Comparison of ENCODE assay signal across 13 cellular contexts in the genomic region with DNA sequence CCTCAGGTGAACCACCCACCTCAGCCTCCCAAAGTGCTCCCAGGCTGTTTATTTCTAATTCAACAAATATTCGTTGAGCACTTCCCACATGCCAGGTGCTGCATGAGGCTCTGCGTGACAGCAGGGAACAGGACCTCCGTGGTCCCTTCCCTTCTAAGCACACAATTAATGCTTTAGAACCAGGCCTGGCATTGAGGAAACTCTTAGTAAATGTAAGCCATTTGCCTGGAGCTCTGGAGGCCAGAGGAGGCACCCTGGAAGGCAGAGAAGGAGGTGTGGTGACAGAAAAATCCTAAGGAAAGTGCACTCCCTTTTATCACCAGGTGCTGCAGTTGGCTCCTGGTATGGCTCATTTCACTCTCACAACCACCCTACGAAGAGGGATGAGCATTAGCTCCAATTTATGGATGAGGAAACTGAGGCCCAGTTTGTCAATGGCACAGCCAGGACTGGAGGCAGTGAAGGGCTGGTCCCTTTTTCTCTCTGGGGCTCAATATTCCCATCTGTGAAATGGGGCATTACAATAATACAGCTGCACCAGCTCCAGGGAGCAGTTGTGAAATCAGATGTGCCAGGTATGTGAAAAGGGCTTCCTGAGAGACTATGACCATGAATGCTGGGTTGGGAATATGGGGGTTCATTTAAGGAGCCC. TPM values are rescaled to one million over a fixed set of nuclear protein-coding genes. Genes with fewer than 3 reads are reported as not detected.
DNase-seq lines count a peak whose midpoint lies in the region; ATAC-seq, FAIRE-seq and TF ChIP-seq lines count a peak whose summit lies in the region.
"Had no signal": no experiment of that assay in that cellular context is flagged by ENCODE, and none has a peak within 500 bp of the region (broad histone marks: within the 10 kb centered on the region; RNA-seq: fewer than 3 reads in every experiment).

No MANE protein-coding gene starts in this region.

- H3K79me2 ChIP-seq in ACC112 (ENCODE audit: control insufficient read depth, insufficient read depth, low read length, unreplicated experiment), result peaks cover 9% of the 10 kb centered on the region
- H3K79me2 ChIP-seq in HCT116 (ENCODE audit: insufficient read depth, low read length), result peaks cover 22% of the 10 kb centered on the region
- no peaks in the 10 kb centered on the region for H3K79me2 ChIP-seq in H1 (ENCODE audit: control insufficient read depth in 1 of 2, insufficient read depth in 2 of 2, low read length in 2 of 2)

- no peak overlapping the region for H3K23ac ChIP-seq in H1 (ENCODE audit: insufficient read length)

- H3K9me3 ChIP-seq in HCT116 (ENCODE audit: control insufficient read depth in 1 of 2, insufficient read depth in 1 of 2, low read depth in 1 of 2, low read length in 2 of 2) (no peaks in the 10 kb centered on the region), H1 (ENCODE audit: insufficient read depth in 2 of 2, low read depth in 1 of 2, low read length in 1 of 2) (no peaks in the 10 kb centered on the region)

- POLR2A ChIA-PET in HCT116 (lab: Charles Lee) (interaction anchor here (1.1 to 20.0 kb wide), 3 partner anchors 10 to 30 kb away, joined by 4 to 1106 read pairs (median 101); a partner anchor contains a TSS), H1 (lab: Charles Lee; ENCODE audit: partially characterized antibody) (interaction anchor here (1.5 to 26.1 kb wide), 5 partner anchors 10 to 45 kb away, joined by 4 to 1033 read pairs (median 48); a partner anchor contains a TSS)

- H3K79me1 ChIP-seq in H1 (ENCODE audit: low read depth, low read length), result no peaks in the 10 kb centered on the region

- intact Hi-C loops in HCT116 (cut with micrococcal nuclease), result no loop called here

- no peak overlapping the region for H3K56ac ChIP-seq in H1 (replicated peaks; ENCODE audit: insufficient read length, low read depth, low read length)

- H2BK20ac ChIP-seq in H1 (ENCODE audit: low read length), result 0 out of 2 replicates have a peak overlapping the region, but pooled peaks have one; percentile 2

- peak overlapping the region; percentile 64; the same call in 1 of the 2 replicates for H2BK5ac ChIP-seq in H1 (ENCODE audit: low read depth, low read length)

- H3K27ac ChIP-seq in ACC112 (ENCODE audit: low read depth, low read length) (peak overlapping the region; percentile 83), HCT116 (ENCODE audit: low read depth, low read length) (peak overlapping the region; percentile 98), H1 (ENCODE audit: low read depth, low read length) (0 out of 2 replicates have a peak overlapping the region, but pooled peaks have one; percentile 2)

- 62% methylated on average over 4 of the region's 4 CpGs; no CpG with 5 or more reads in 1 of the 2 experiments for WGBS in H1 (ENCODE audit: extremely low coverage in 1 of 2, insufficient coverage in 1 of 2, insufficient read length in 1 of 2, insufficient replicate concordance in 2 of 2, low coverage in 1 of 2, low lambda C conversion rate in 2 of 2, missing lambda C conversion rate in 1 of 2), 2 experiments

- no peaks in the 10 kb centered on the region for H3K27me3 ChIP-seq in ACC112 (ENCODE audit: insufficient read depth, low read length)
- H3K27me3 ChIP-seq in HCT116 (ENCODE audit: insufficient read depth, low read length), result no peaks in the 10 kb centered on the region
- H3K27me3 ChIP-seq in H1 (replicated peaks in 1 of 4; ENCODE audit: control insufficient read depth in 3 of 4, extremely low read depth in 1 of 4, insufficient read depth in 3 of 4, low read length in 3 of 4), result no peaks in the 10 kb centered on the region

- no peak for TF ChIP-seq EP300 in H1 (IDR thresholded peaks at IDR 0.05; ENCODE audit: borderline replicate concordance in 1 of 2, low read depth in 2 of 2, low read length in 2 of 2)

- no peaks in the 10 kb centered on the region for H3K27me3 Mint-ChIP-seq in osteocyte (ENCODE audit: unreplicated experiment)
- H3K27me3 Mint-ChIP-seq in natural killer cell treated with Interleukin-12 subunit alpha and Interleukin-12 subunit beta and Interleukin-15 and Interleukin-18, amount 100 ng/mL, for 72 hours, result peaks cover 0 to 12% of the 10 kb centered on the region in 2 donors
- H3K27me3 Mint-ChIP-seq: activated CD4-positive, alpha-beta T cell treated with anti-CD3 and anti-CD28 coated beads for 36 hours had no signal

- H3K4me3 Mint-ChIP-seq in osteocyte (ENCODE audit: unreplicated experiment), result no peak overlapping the region
- H3K4me3 Mint-ChIP-seq in natural killer cell treated with Interleukin-12 subunit alpha and Interleukin-12 subunit beta and Interleukin-15 and Interleukin-18, amount 100 ng/mL, for 72 hours, result no peak overlapping the region
- H3K4me3 Mint-ChIP-seq: activated CD4-positive, alpha-beta T cell treated with anti-CD3 and anti-CD28 coated beads for 36 hours; CD4-positive, CD25-positive, alpha-beta regulatory T cell had no signal

- H3K4me3 ChIP-seq in ACC112 (ENCODE audit: low read depth, low read length), result no peak overlapping the region
- H3K4me3 ChIP-seq in HCT116 (replicated peaks in 1 of 2; ENCODE audit: low read depth in 1 of 2, low read length in 2 of 2), result no peak overlapping the region
- no peak overlapping the region for H3K4me3 ChIP-seq in H1 (ENCODE audit: extremely low read depth in 1 of 4, insufficient read depth in 2 of 4, low read depth in 3 of 4, low read length in 4 of 4)

- ATAC-seq in HCT116 (no peak), GM21381 (IDR thresholded peaks at IDR 0.05; ENCODE audit: unreplicated experiment) (no peak)
- ATAC-seq in activated CD4-positive, CD25-positive, alpha-beta regulatory T cell treated with anti-CD3 and anti-CD28 coated beads, Interleukin-2, amount 50 U/mL, for 24 hours, result no peak
- ATAC-seq in natural killer cell treated with Interleukin-12 subunit alpha and Interleukin-12 subunit beta and Interleukin-15 and Interleukin-18, amount 100 ng/mL, for 72 hours, result no peak
- ATAC-seq: activated CD4-positive, alpha-beta T cell treated with anti-CD3 and anti-CD28 coated beads for 36 hours had no signal

- H4K8ac ChIP-seq in H1 (ENCODE audit: extremely low read depth, insufficient read depth, low read length), result no peak overlapping the region

- no peaks in the 10 kb centered on the region for H3K9me3 Mint-ChIP-seq in osteocyte (ENCODE audit: unreplicated experiment)
- H3K9me3 Mint-ChIP-seq in natural killer cell treated with Interleukin-12 subunit alpha and Interleukin-12 subunit beta and Interleukin-15 and Interleukin-18, amount 100 ng/mL, for 72 hours, result no peaks in the 10 kb centered on the region
- H3K9me3 Mint-ChIP-seq: CD4-positive, CD25-positive, alpha-beta regulatory T cell had no signal

- no peaks in the 10 kb centered on the region for H3K36me3 Mint-ChIP-seq in osteocyte (ENCODE audit: unreplicated experiment)
- H3K36me3 Mint-ChIP-seq in natural killer cell treated with Interleukin-12 subunit alpha and Interleukin-12 subunit beta and Interleukin-15 and Interleukin-18, amount 100 ng/mL, for 72 hours, result no peaks in the 10 kb centered on the region
- H3K36me3 Mint-ChIP-seq: CD4-positive, CD25-positive, alpha-beta regulatory T cell had no signal

- no peak overlapping the region for H3K14ac ChIP-seq in H1 (ENCODE audit: insufficient read length)

- CTCF ChIA-PET in HCT116 (lab: Charles Lee), result interaction anchor here (0.6 to 2.0 kb wide), 4 partner anchors 16 to 94 kb away, joined by 3 to 13 read pairs (median 5); no protein-coding TSS in a partner anchor
- CTCF ChIA-PET in H1 (lab: Charles Lee; ENCODE audit: partially characterized antibody), result interaction anchor here (0.6 to 32.8 kb wide), 4 partner anchors 11 to 59 kb away, joined by 3 to 1559 read pairs (median 50); no protein-coding TSS in a partner anchor

- peak overlapping the region; percentile 41 for H3K27ac Mint-ChIP-seq in osteocyte (ENCODE audit: unreplicated experiment)
- H3K27ac Mint-ChIP-seq in natural killer cell treated with Interleukin-12 subunit alpha and Interleukin-12 subunit beta and Interleukin-15 and Interleukin-18, amount 100 ng/mL, for 72 hours, result no peak overlapping the region
- H3K27ac Mint-ChIP-seq: activated CD4-positive, alpha-beta T cell treated with anti-CD3 and anti-CD28 coated beads for 36 hours; CD4-positive, CD25-positive, alpha-beta regulatory T cell had no signal

- no peak overlapping the region for H2BK120ac ChIP-seq in H1 (replicated peaks; ENCODE audit: low read depth, low read length)

- TF ChIP-seq CTCF in HCT116 (IDR thresholded peaks at IDR 0.05 in 2 of 3, conservative IDR thresholded peaks at IDR 0.05 in 1 of 3; ENCODE audit: borderline replicate concordance in 1 of 3, insufficient read depth in 1 of 3, low read depth in 2 of 3, low read length in 2 of 3) (no peak), H1 (IDR thresholded peaks at IDR 0.05; ENCODE audit: control extremely low read depth in 1 of 3, insufficient read depth in 1 of 3, low read depth in 1 of 3, low read length in 3 of 3) (no peak), osteocyte (IDR thresholded peaks at IDR 0.05) (no peak)

- H2BK12ac ChIP-seq in H1 (ENCODE audit: low read depth, low read length), result peak overlapping the region; percentile 86

- H2AK5ac ChIP-seq in H1 (ENCODE audit: low read depth, low read length), result peak overlapping the region; percentile 54; the same call in 1 of the 2 replicates

- H3K4me2 ChIP-seq in HCT116 (ENCODE audit: low read length) (peak overlapping the region; percentile 81), H1 (ENCODE audit: insufficient read depth in 1 of 2, low read depth in 2 of 2, low read length in 2 of 2) (no peak overlapping the region)

- H4K20me1 ChIP-seq in HCT116 (ENCODE audit: insufficient read depth) (no peaks in the 10 kb centered on the region), H1 (replicated peaks in 1 of 2; ENCODE audit: control insufficient read depth in 1 of 2, insufficient read depth in 2 of 2, low read length in 2 of 2) (no peaks in the 10 kb centered on the region)

- no peak overlapping the region for H3K4ac ChIP-seq in H1 (replicated peaks; ENCODE audit: insufficient read length, low read depth, low read length)

- H3K4me1 Mint-ChIP-seq in osteocyte (ENCODE audit: unreplicated experiment), result peaks cover 39% of the 10 kb centered on the region
- H3K4me1 Mint-ChIP-seq in natural killer cell treated with Interleukin-12 subunit alpha and Interleukin-12 subunit beta and Interleukin-15 and Interleukin-18, amount 100 ng/mL, for 72 hours (ENCODE audit: low read depth in 2 of 2), result peaks cover 4 to 6% of the 10 kb centered on the region in 2 donors
- H3K4me1 Mint-ChIP-seq: activated CD4-positive, alpha-beta T cell treated with anti-CD3 and anti-CD28 coated beads for 36 hours had no signal

- no peak for TF ChIP-seq POLR2A in HCT116 (IDR thresholded peaks at IDR 0.05; ENCODE audit: borderline replicate concordance, extremely low read depth, insufficient read depth, insufficient read length)
- no peak for TF ChIP-seq POLR2A in H1 (IDR thresholded peaks at IDR 0.05; ENCODE audit: control extremely low read depth in 1 of 2, low read depth in 2 of 2, low read length in 2 of 2)

- H3K4me1 ChIP-seq in ACC112 (ENCODE audit: control insufficient read depth, insufficient read depth, low read length, unreplicated experiment), result peaks cover 26% of the 10 kb centered on the region
- peaks cover 60 to 79% of the 10 kb centered on the region in 2 experiments for H3K4me1 ChIP-seq in HCT116 (ENCODE audit: control insufficient read depth in 1 of 2, insufficient read depth in 2 of 2, low read length in 2 of 2)
- peaks cover 18 to 27% (median 20%) of the 10 kb centered on the region in 4 experiments for H3K4me1 ChIP-seq in H1 (replicated peaks in 1 of 4; ENCODE audit: control insufficient read depth in 3 of 4, insufficient read depth in 4 of 4, low read length in 3 of 4)

- no peaks in the 10 kb centered on the region for H3K9me2 ChIP-seq in HCT116 (ENCODE audit: insufficient read depth)

- H3K18ac ChIP-seq in H1 (ENCODE audit: extremely low read depth, low read length), result peak overlapping the region; percentile 85

- H4K5ac ChIP-seq in H1 (ENCODE audit: insufficient read length, low read depth, low read length), result peak overlapping the region; percentile 38

- no peak for FAIRE-seq in H1 (lab: Jason Lieb, UNC)

- H3K36me3 ChIP-seq in ACC112 (ENCODE audit: insufficient read depth, low read length), result no peaks in the 10 kb centered on the region
- H3K36me3 ChIP-seq in HCT116 (ENCODE audit: control insufficient read depth in 1 of 2, insufficient read depth in 2 of 2, low read length in 2 of 2), result no peaks in the 10 kb centered on the region
- no peaks in the 10 kb centered on the region for H3K36me3 ChIP-seq in H1 (ENCODE audit: control insufficient read depth in 2 of 4, insufficient read depth in 4 of 4, low read length in 3 of 4)

- H3K9ac ChIP-seq in HCT116 (ENCODE audit: low read length) (peak overlapping the region; percentile 69), H1 (replicated peaks in 1 of 4; ENCODE audit: extremely low read depth in 1 of 4, low read depth in 3 of 4, low read length in 3 of 4) (no peak overlapping the region)

- RAD21 ChIA-PET in HCT116 (lab: Charles Lee; ENCODE audit: low non-redundant PET in 1 of 2, low total read pairs in 2 of 2, uncharacterized antibody in 2 of 2, unreplicated experiment in 2 of 2), result interaction anchor here in 1 of 2 experiments (0.8 to 1.3 kb wide), 2 partner anchors 12 to 15 kb away, joined by 3 to 4 read pairs; no protein-coding TSS in a partner anchor

- H3K23me2 ChIP-seq in H1 (ENCODE audit: low read depth, low read length), result no peaks in the 10 kb centered on the region

- H2AFZ ChIP-seq in ACC112 (ENCODE audit: low read length, unreplicated experiment), result no peak overlapping the region
- no peak overlapping the region for H2AFZ ChIP-seq in HCT116 (ENCODE audit: low read depth, low read length, poor library complexity, severe bottlenecking)
- H2AFZ ChIP-seq in H1 (ENCODE audit: low read length), result no peak overlapping the region

- DNase-seq in HCT116 (ENCODE audit: low read depth, low spot score) (no peak), H1 (ENCODE audit: low read depth in 1 of 2, low spot score in 2 of 2) (no peak), osteocyte (ENCODE audit: extremely low spot score, unreplicated experiment) (no peak), OCI-M1 (lab: John Stamatoyannopoulos, UW) (no peak)
- no peak for DNase-seq in natural killer cell treated with Interleukin-12 subunit alpha and Interleukin-12 subunit beta and Interleukin-15 and Interleukin-18, amount 100 ng/mL, for 72 hours (ENCODE audit: low spot score)
- DNase-seq: activated CD4-positive, alpha-beta T cell treated with anti-CD3 and anti-CD28 coated beads for 36 hours; activated gamma-delta T cell treated with Interleukin-2 at 50 U/mL for 16 hours; CD4-positive, CD25-positive, alpha-beta regulatory T cell; NCI-H1436; stimulated activated CD4-positive, alpha-beta T cell treated with anti-CD3 and anti-CD28 coated beads, Interleukin-12 subunit alpha, Interleukin-12 subunit beta, amount 100 ng/mL, for 4 hours had no signal

- peak overlapping the region; percentile 4 for H4K91ac ChIP-seq in H1 (replicated peaks; ENCODE audit: insufficient read length, low read length)

- H2BK15ac ChIP-seq in H1 (ENCODE audit: low read length), result 0 out of 2 replicates have a peak overlapping the region, but pooled peaks have one; percentile 40

- no peak for TF ChIP-seq RAD21 in HCT116 (IDR thresholded peaks at IDR 0.05; ENCODE audit: low read depth)
- no peak for TF ChIP-seq RAD21 in H1 (IDR thresholded peaks at IDR 0.05 in 1 of 2, conservative IDR thresholded peaks at IDR 0.05 in 1 of 2; ENCODE audit: low read depth in 2 of 2, low read length in 2 of 2)

- BruUV-seq in HCT116 (replicated peaks; lab: Mats Ljungman, UMichigan), result no TSS peak

RNA-seq across cellular contexts. Expression of a gene that starts 8.1 kb away (rescaled TPM):
- total RNA-seq in HCT116 (2021; ENCODE audit: unreplicated experiment) (811 TPM), osteocyte (8.2 TPM in 2 replicates)
- 603 and 619 TPM in 2 replicates for polyA plus RNA-seq in HCT116 (2012)
- total RNA-seq in H1 (2021; fragmentation: NEBNext Ultra II Directional; extraction: Animal tissue kit (Norgen Biotek cat#: 25700)), result 120 and 131 TPM in 2 replicates
- polyA plus RNA-seq in H1 (2011; rRNA removed), result 357 and 566 TPM in 2 replicates
- 348 TPM for polyA plus RNA-seq in H1 (2011; cell fraction: cytosol; rRNA removed)
- 267 TPM for polyA plus RNA-seq in H1 (2011; cell fraction: nucleus; rRNA removed)
- 86.5 to 154 TPM (median 117 TPM) in 4 replicates for polyA plus RNA-seq in H1 (2012, experiment 1 of 2)
- polyA plus RNA-seq in H1 (2012, experiment 2 of 2), result 207 TPM
- polyA plus RNA-seq in H1 (2013, experiment 1 of 2), result 89.8 TPM
- 87.6 TPM for polyA plus RNA-seq in H1 (2013, experiment 2 of 2)
- 27.5 and 45.7 TPM in 2 replicates for polyA minus RNA-seq in H1 (2011; rRNA and poly(A)+ RNA removed)
- polyA minus RNA-seq in H1 (2011; cell fraction: cytosol; rRNA and poly(A)+ RNA removed), result 181 TPM
- polyA minus RNA-seq in H1 (2011; cell fraction: nucleus; rRNA and poly(A)+ RNA removed), result 200 TPM
- total RNA-seq in natural killer cell treated with Interleukin-12 subunit alpha and Interleukin-12 subunit beta and Interleukin-15 and Interleukin-18, amount 100 ng/mL, for 72 hours, result 1 to 10 TPM in 1 of 2 donors, under 1 TPM in 1; 0.52 to 1.4 TPM

RNA-seq across cellular contexts. Expression of a gene that starts 40.8 kb away (rescaled TPM):
- not detected for total RNA-seq in HCT116 (2021; ENCODE audit: unreplicated experiment)
- polyA plus RNA-seq in HCT116 (2012), result 0.11 TPM in 1 of 2 replicates, not detected in the other
- not detected in 2 replicates for total RNA-seq in H1 (2021; fragmentation: NEBNext Ultra II Directional; extraction: Animal tissue kit (Norgen Biotek cat#: 25700))
- polyA plus RNA-seq in H1 (2011; rRNA removed), result 0.26 and 0.97 TPM in 2 replicates
- polyA plus RNA-seq in H1 (2011; cell fraction: cytosol; rRNA removed), result 0.14 TPM
- polyA plus RNA-seq in H1 (2011; cell fraction: nucleus; rRNA removed), result not detected
- 0.64 TPM in 1 of 4 replicates, not detected in the others for polyA plus RNA-seq in H1 (2012, experiment 1 of 2)
- not detected for polyA plus RNA-seq in H1 (2012, experiment 2 of 2)
- not detected for polyA plus RNA-seq in H1 (2013, experiment 1 of 2)
- polyA plus RNA-seq in H1 (2013, experiment 2 of 2), result not detected
- not detected in 2 replicates for polyA minus RNA-seq in H1 (2011; rRNA and poly(A)+ RNA removed)
- not detected for polyA minus RNA-seq in H1 (2011; cell fraction: cytosol; rRNA and poly(A)+ RNA removed)
- polyA minus RNA-seq in H1 (2011; cell fraction: nucleus; rRNA and poly(A)+ RNA removed), result not detected
- not detected in 2 replicates for total RNA-seq in osteocyte
- not detected for total RNA-seq in natural killer cell treated with Interleukin-12 subunit alpha and Interleukin-12 subunit beta and Interleukin-15 and Interleukin-18, amount 100 ng/mL, for 72 hours
- total RNA-seq: activated CD4-positive, alpha-beta T cell treated with anti-CD3 and anti-CD28 coated beads for 36 hours; CD4-positive, CD25-positive, alpha-beta regulatory T cell had no signal
- polyA plus RNA-seq: CD4-positive, CD25-positive, alpha-beta regulatory T cell had no signal

Comparison
In these comparisons a context has a peak if more than half of its experiments do, and no peak if none do; other contexts are left out.
1. H3K27ac ChIP-seq: peak in every context shown above with its lines; median percentile 98 in HCT116; 83 in ACC112; 2 in H1.
2. RNA of a gene that starts 8.1 kb away (total RNA-seq): 811 TPM in HCT116 (single experiment) and 120 to 131 TPM in H1; 8.2 TPM in osteocyte and 0.52 to 1.4 TPM in natural killer cell treated with Interleukin-12 subunit alpha and Interleukin-12 subunit beta and Interleukin-15 and Interleukin-18, amount 100 ng/mL, for 72 hours; every median in the first group is over 10 times any median in the second.